Comparison of ENCODE assay signal across 16 cellular contexts in the genomic region with DNA sequence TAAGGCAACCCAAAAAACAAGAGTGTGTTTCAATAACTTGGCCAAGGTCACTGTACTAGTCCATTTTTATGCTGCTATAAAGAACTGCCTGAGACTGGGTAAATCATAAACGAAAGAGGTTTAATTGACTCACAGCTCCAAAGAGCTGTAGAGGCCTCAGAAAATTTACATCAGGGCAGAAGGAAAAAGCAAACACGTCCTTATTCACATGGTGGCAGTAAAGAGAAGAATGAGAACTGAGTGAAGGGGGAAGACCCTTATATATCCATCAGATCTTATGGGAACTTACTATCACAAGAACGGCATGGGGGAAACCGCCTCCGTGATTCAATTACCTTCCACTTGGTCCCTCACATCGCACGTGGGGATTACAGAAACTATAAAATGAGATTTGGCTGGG.
DNase-seq lines count a peak whose midpoint lies in the region; ATAC-seq and TF ChIP-seq lines count a peak whose summit lies in the region.
"Had no signal": no experiment of that assay in that cellular context is flagged by ENCODE, and none has a peak within 500 bp of the region (broad histone marks: within the 10 kb centered on the region; RNA-seq: fewer than 3 reads in every experiment).

No MANE protein-coding gene starts in this region.

- POLR2A ChIA-PET in OCI-LY7 (lab: Charles Lee), result interaction anchor here (0.6 kb wide), 1 partner anchor 135 kb away, joined by 5 read pairs; no protein-coding TSS in a partner anchor

- ATAC-seq in GM19397 (IDR thresholded peaks at IDR 0.05; ENCODE audit: unreplicated experiment), result no peak
- ATAC-seq: T-helper 17 cell had no signal

- intact Hi-C loops in OCI-LY7 (cut with micrococcal nuclease; ENCODE audit: unreplicated experiment), result loop anchor here (2.0 to 5.0 kb wide), 3 partner anchors 62 to 987 kb away; partner anchors contain the start of gene CAMK4
- intact Hi-C loops in transverse colon (cut with DNase I; ENCODE audit: low total_unique reads), result loop anchor here (5.0 kb wide), 1 partner anchor 117 kb away; no protein-coding TSS in a partner anchor
- intact Hi-C loops in ascending aorta (cut with DNase I), result loop anchor here (5.0 kb wide), 1 partner anchor 987 kb away; no protein-coding TSS in a partner anchor

- H3K27ac ChIP-seq in OCI-LY7 (ENCODE audit: low read depth, low read length, poor library complexity, severe bottlenecking) (no peak overlapping the region), hepatocyte (no peak overlapping the region), transverse colon (no peak overlapping the region), ascending aorta (no peak overlapping the region)
- H3K27ac ChIP-seq: cardiac muscle cell, spleen had no signal

- DNase-seq in Caki2 (ENCODE audit: low read depth), result peak; percentile 3
- DNase-seq in GM10266 (ENCODE audit: extremely low spot score), result no peak
- DNase-seq in OCI-LY7 (ENCODE audit: low spot score), result no peak
- peak; percentile 8 for DNase-seq in hepatocyte (ENCODE audit: low spot score)
- DNase-seq in SKM-1 treated with dmso at 0.1 percent for 144 hours (lab: John Stamatoyannopoulos, UW; ENCODE audit: unreplicated experiment), result no peak
- DNase-seq in transverse colon, result no peak
- DNase-seq in ascending aorta (ENCODE audit: low spot score in 2 of 2), result no peak
- DNase-seq: activated B cell treated with CpG ODN at 0.5 μM for 24 hours, glutamatergic neuron, Karpas-422, naive B cell, Right ventricle myocardium superior, spleen, T-helper 17 cell had no signal

- H3K4me1 ChIP-seq in OCI-LY7 (ENCODE audit: insufficient read depth, low read length, poor library complexity, severe bottlenecking) (no peaks in the 10 kb centered on the region), hepatocyte (ENCODE audit: insufficient read depth) (no peaks in the 10 kb centered on the region), transverse colon (peaks cover 0 to 3% (median 0%) of the 10 kb centered on the region in 4 donors), ascending aorta (no peaks in the 10 kb centered on the region)

- H2AFZ ChIP-seq in OCI-LY7 (ENCODE audit: low read length) (no peak overlapping the region), hepatocyte (no peak overlapping the region)

- H3K9me3 ChIP-seq in OCI-LY7 (ENCODE audit: low read length) (no peaks in the 10 kb centered on the region), hepatocyte (ENCODE audit: low read depth) (no peaks in the 10 kb centered on the region), transverse colon (no peaks in the 10 kb centered on the region), ascending aorta (no peaks in the 10 kb centered on the region)
- H3K9me3 ChIP-seq: spleen had no signal

- WGBS in hepatocyte (ENCODE audit: low lambda C conversion rate, missing lambda C conversion rate), result 56% methylated on average over 7 of the region's 7 CpGs
- WGBS in transverse colon (ENCODE audit: low coverage in 1 of 2), 2 donors, result 56 to 57% methylated on average over 5 to 7 of the region's 7 CpGs

- in situ Hi-C loops in Caki2 (cut with HindIII; ENCODE audit: low pct_unique_long_range_greater_than_20kb, low sequenced_read_pairs) (no loop called here), transverse colon (cut with MboI; ENCODE audit: low pct_ligation_motif_present in 1 of 4, low pct_unique_long_range_greater_than_20kb in 1 of 4, low sequenced_read_pairs in 3 of 4) (loop anchor here (5.0 to 10.0 kb wide), 4 partner anchors 115 to 985 kb away; no protein-coding TSS in a partner anchor)

- CTCF ChIA-PET in OCI-LY7 (lab: Charles Lee; ENCODE audit: unreplicated experiment), result no interaction called here

- TF ChIP-seq EP300 in transverse colon (IDR thresholded peaks at IDR 0.05; ENCODE audit: low read depth), result no peak

- H3K27me3 ChIP-seq in hepatocyte, result no peaks in the 10 kb centered on the region
- no peaks in the 10 kb centered on the region for H3K27me3 ChIP-seq in transverse colon
- H3K27me3 ChIP-seq in ascending aorta, result no peaks in the 10 kb centered on the region
- H3K27me3 ChIP-seq: cardiac muscle cell, spleen had no signal

- H3K4me2 ChIP-seq in OCI-LY7 (ENCODE audit: low read length), result no peak overlapping the region
- H3K4me2 ChIP-seq in hepatocyte, result no peak overlapping the region

- no peaks in the 10 kb centered on the region for H3K79me2 ChIP-seq in OCI-LY7 (ENCODE audit: insufficient read depth, low read depth, low read length)
- no peaks in the 10 kb centered on the region for H3K79me2 ChIP-seq in hepatocyte

- H3K36me3 ChIP-seq in OCI-LY7 (ENCODE audit: insufficient read depth, low read length) (no peaks in the 10 kb centered on the region), hepatocyte (replicated peaks; ENCODE audit: insufficient read depth, low read depth) (no peaks in the 10 kb centered on the region), transverse colon (no peaks in the 10 kb centered on the region), ascending aorta (no peaks in the 10 kb centered on the region)
- H3K36me3 ChIP-seq: cardiac muscle cell, spleen had no signal

- peak; percentile 30 for TF ChIP-seq CTCF in GM10266 (IDR thresholded peaks at IDR 0.05; ENCODE audit: control insufficient read depth, insufficient read depth, low read depth, missing control alignments)
- TF ChIP-seq CTCF in OCI-LY7 (conservative IDR thresholded peaks at IDR 0.05; ENCODE audit: low read length), result peak; percentile 29; the same call in 1 of the 2 replicates
- peak; percentile 36 for TF ChIP-seq CTCF in hepatocyte (IDR thresholded peaks at IDR 0.05; ENCODE audit: poor library complexity)
- TF ChIP-seq CTCF in transverse colon (IDR thresholded peaks at IDR 0.05), result no peak
- no peak for TF ChIP-seq CTCF in ascending aorta (IDR thresholded peaks at IDR 0.05)

- no TSS peak for BruUV-seq in OCI-LY7 (replicated peaks; lab: Mats Ljungman, UMichigan)

- H3K4me3 ChIP-seq in OCI-LY7 (ENCODE audit: low read depth, low read length, poor library complexity, severe bottlenecking) (no peak overlapping the region), hepatocyte (no peak overlapping the region), transverse colon (no peak overlapping the region), ascending aorta (no peak overlapping the region)
- H3K4me3 ChIP-seq: cardiac muscle cell, spleen had no signal

- H3K9me2 ChIP-seq in OCI-LY7 (ENCODE audit: insufficient read depth, low read length), result no peaks in the 10 kb centered on the region
- H3K9me2 ChIP-seq in hepatocyte (replicated peaks; ENCODE audit: insufficient read depth), result no peaks in the 10 kb centered on the region

- no peak for TF ChIP-seq POLR2A in transverse colon (IDR thresholded peaks at IDR 0.05)

- no peaks in the 10 kb centered on the region for H4K20me1 ChIP-seq in OCI-LY7 (ENCODE audit: insufficient read depth, low read length)
- H4K20me1 ChIP-seq in hepatocyte (ENCODE audit: insufficient read depth, poor library complexity, severe bottlenecking), result no peaks in the 10 kb centered on the region

Comparison
In these comparisons a context has a peak if more than half of its experiments do, and no peak if none do; other contexts are left out.
1. DNase-seq: peak in Caki2 (single experiment) and hepatocyte (single experiment); none in GM10266 (single experiment), OCI-LY7 (single experiment), SKM-1 treated with dmso at 0.1 percent for 144 hours (single experiment), transverse colon (single experiment) and ascending aorta (0 of 2).
2. CTCF ChIP-seq: peak in GM10266 (single experiment), OCI-LY7 (single experiment) and hepatocyte (single experiment); none in transverse colon (0 of 5) and ascending aorta (0 of 3).